Comparison of ENCODE assay signal across 12 cellular contexts in the genomic region with DNA sequence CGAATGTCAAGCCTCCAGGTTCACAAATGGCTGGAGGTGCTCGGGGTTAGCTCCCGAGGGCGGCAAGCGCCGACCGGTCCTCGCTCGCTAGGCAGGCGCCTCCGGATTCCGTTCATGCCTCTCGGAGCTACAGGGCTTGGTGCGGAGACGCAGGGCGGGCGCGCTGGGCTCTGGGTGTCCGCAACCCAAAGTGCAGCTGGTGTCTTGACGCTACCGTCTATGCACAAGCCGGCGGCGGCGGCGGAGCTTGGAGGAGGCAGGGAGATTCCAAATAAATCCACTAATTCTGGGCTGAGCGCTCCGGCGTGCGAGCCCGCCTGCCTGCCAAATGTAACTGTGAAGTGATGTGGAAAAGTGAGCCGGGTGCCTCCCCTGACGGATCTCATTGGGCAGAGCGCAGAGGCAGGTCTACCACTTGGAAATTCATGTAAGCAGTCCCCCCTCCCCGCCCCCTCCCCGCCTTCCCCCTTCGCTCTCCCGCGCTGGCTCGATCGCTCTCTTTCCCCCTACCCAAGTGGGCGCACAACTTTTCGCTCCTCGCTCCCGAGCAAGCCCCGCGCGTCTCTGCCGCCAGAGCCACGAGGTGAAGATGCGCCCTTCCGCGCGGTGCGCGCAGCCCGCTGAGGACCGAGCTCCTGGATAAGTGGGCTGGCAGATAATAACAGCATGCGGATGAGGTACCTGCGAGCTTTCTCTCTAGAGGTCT. TPM values are rescaled to one million over a fixed set of nuclear protein-coding genes. Genes with fewer than 3 reads are reported as not detected.
DNase-seq lines count a peak whose midpoint lies in the region; ATAC-seq and TF ChIP-seq lines count a peak whose summit lies in the region.
"Had no signal": no experiment of that assay in that cellular context is flagged by ENCODE, and none has a peak within 500 bp of the region (broad histone marks: within the 10 kb centered on the region; RNA-seq: fewer than 3 reads in every experiment).

Gene CDH8, minus strand, starts transcription at position 338 of the 706 bp plus-strand sequence. CDS start 15,035 bp downstream, outside the sequence.

- H3K4me1 ChIP-seq in parathyroid adenoma: no peaks in the 10 kb centered on the region

- no peaks in the 10 kb centered on the region for H3K79me2 ChIP-seq in parathyroid adenoma

- H3K9me3 Mint-ChIP-seq in glutamatergic neuron (ENCODE audit: unreplicated experiment): peaks cover 4% of the 10 kb centered on the region
- H3K9me3 Mint-ChIP-seq: dendritic cell treated with granulocyte-macrophage colony-stimulating factor and Interleukin-4, amounts not matched to agents 40 ng/mL and 50 ng/mL, for 4 days had no signal

- TF ChIP-seq CTCF in glutamatergic neuron (IDR thresholded peaks at IDR 0.05; ENCODE audit: partially characterized antibody, unreplicated experiment): no peak
- no peak for TF ChIP-seq CTCF in parathyroid adenoma (IDR thresholded peaks at IDR 0.05)

- H3K36me3 Mint-ChIP-seq in glutamatergic neuron (ENCODE audit: unreplicated experiment): no peaks in the 10 kb centered on the region

- no peaks in the 10 kb centered on the region for H3K36me3 ChIP-seq in parathyroid adenoma (ENCODE audit: control insufficient read depth, insufficient read depth, low read length)

- peak within 1 kb of the TSS; percentile 61 for H3K4me2 ChIP-seq in parathyroid adenoma (ENCODE audit: low read length)

- H3K4me3 Mint-ChIP-seq in glutamatergic neuron (ENCODE audit: unreplicated experiment): peak within 1 kb of the TSS; percentile 95
- H3K4me3 Mint-ChIP-seq: activated CD4-positive, alpha-beta T cell treated with anti-CD3 and anti-CD28 coated beads, Interleukin-2, amount 10 ng/mL, durations not matched to agents 24 days and 14 days; dendritic cell treated with granulocyte-macrophage colony-stimulating factor and Interleukin-4, amounts not matched to agents 40 ng/mL and 50 ng/mL, for 4 days had no signal

- no peak for ATAC-seq in GM21737 (IDR thresholded peaks at IDR 0.05; ENCODE audit: unreplicated experiment)
- ATAC-seq in GM18861 (IDR thresholded peaks at IDR 0.05; ENCODE audit: unreplicated experiment): no peak

- no peak within 1 kb of the TSS for H3K9ac ChIP-seq in parathyroid adenoma

- H3K9me3 ChIP-seq in parathyroid adenoma (ENCODE audit: control insufficient read depth, low read length): no peaks in the 10 kb centered on the region

- no peak within 1 kb of the TSS for H3K27ac ChIP-seq in parathyroid adenoma

- no peak within 1 kb of the TSS for H2AFZ ChIP-seq in parathyroid adenoma

- DNase-seq in D341Med (ENCODE audit: low spot score): peak; percentile 50
- DNase-seq in NCI-H2227 treated with DMSO at 0.1 percent for 48 hours (lab: John Stamatoyannopoulos, UW): peak; percentile 17
- DNase-seq in glutamatergic neuron: peak; percentile 64
- no peak for DNase-seq in activated gamma-delta T cell (lab: John Stamatoyannopoulos, UW)
- DNase-seq in NCI-H345 (lab: John Stamatoyannopoulos, UW): no peak
- DNase-seq: activated CD4-positive, alpha-beta T cell treated with anti-CD3 and anti-CD28 coated beads, Interleukin-2, amount 10 ng/mL, durations not matched to agents 24 days and 14 days; Calu3 had no signal

- H3K27ac Mint-ChIP-seq in glutamatergic neuron (ENCODE audit: unreplicated experiment): no peak within 1 kb of the TSS
- H3K27ac Mint-ChIP-seq: activated CD4-positive, alpha-beta T cell treated with anti-CD3 and anti-CD28 coated beads, Interleukin-2, amount 10 ng/mL, durations not matched to agents 24 days and 14 days; dendritic cell treated with granulocyte-macrophage colony-stimulating factor and Interleukin-4, amounts not matched to agents 40 ng/mL and 50 ng/mL, for 4 days had no signal

- H3K4me1 Mint-ChIP-seq in glutamatergic neuron (ENCODE audit: low read depth, unreplicated experiment): peaks cover 6% of the 10 kb centered on the region
- H3K4me1 Mint-ChIP-seq: activated CD4-positive, alpha-beta T cell treated with anti-CD3 and anti-CD28 coated beads, Interleukin-2, amount 10 ng/mL, durations not matched to agents 24 days and 14 days had no signal

- peaks cover 12% of the 10 kb centered on the region for H3K27me3 Mint-ChIP-seq in glutamatergic neuron (ENCODE audit: unreplicated experiment)

- peak within 1 kb of the TSS; percentile 18 for H3K4me3 ChIP-seq in parathyroid adenoma (ENCODE audit: low read depth, low read length)

- peaks cover 2% of the 10 kb centered on the region for H3K27me3 ChIP-seq in parathyroid adenoma (ENCODE audit: control insufficient read depth, insufficient read depth, low read length)

RNA-seq across cellular contexts. Expression of gene CDH8, which starts in this region (rescaled TPM):
- total RNA-seq in glutamatergic neuron (ENCODE audit: unreplicated experiment): 5.5 TPM
- total RNA-seq: Calu3, mononuclear cell had no signal

Comparison
In these comparisons a context has a peak if more than half of its experiments do, and no peak if none do; other contexts are left out.
1. DNase-seq: peak in D341Med (single experiment), NCI-H2227 treated with DMSO at 0.1 percent for 48 hours (single experiment) and glutamatergic neuron (single experiment); none in activated gamma-delta T cell (single experiment) and NCI-H345 (single experiment).